34 cellular contexts compared by ENCODE assay signal in genomic region chr5:153938131-153938842, GRCh38.
A peak's percentile ranks its signal among the peaks of the same experiment; 100 is the strongest.
DNase-seq lines count a peak whose midpoint lies in the region; ATAC-seq and TF ChIP-seq lines count a peak whose summit lies in the region.
"Had no signal": no experiment of that assay in that cellular context is flagged by ENCODE, and none has a peak within 500 bp of the region (broad histone marks: within the 10 kb centered on the region; RNA-seq: fewer than 3 reads in every experiment).

No MANE protein-coding gene starts in this region.

- CTCF ChIA-PET in AG04449 (lab: Yijun Ruan, JAX), result interaction anchor here (0.6 to 0.8 kb wide), 2 partner anchors 21 to 27 kb away, joined by 3 read pairs; no protein-coding TSS in a partner anchor
- CTCF ChIA-PET in WTC11 (lab: Charles Lee), result interaction anchor here (1.0 kb wide), 1 partner anchor 27 kb away, joined by 3 read pairs; no protein-coding TSS in a partner anchor

- no peak for TF ChIP-seq POLR2A in thyroid gland (IDR thresholded peaks at IDR 0.05)

- H3K27ac ChIP-seq in thyroid gland, result no peak overlapping the region
- H3K27ac ChIP-seq: 22Rv1, body of pancreas, esophagus muscularis mucosa, gastroesophageal sphincter, ovary had no signal

- intact Hi-C loops in thyroid gland (cut with DNase I), result no loop called here

- peak; percentile 84 for ATAC-seq in WTC11
- ATAC-seq: activated CD4-positive, CD25-positive, alpha-beta regulatory T cell treated with anti-CD3 and anti-CD28 coated beads, Interleukin-2, amount 50 U/mL, for 24 hours; body of pancreas; gastroesophageal sphincter; Right ventricle myocardium inferior; SK-N-SH treated with all-trans-retinoic acid at 6 μM for 48 hours; stimulated activated memory B cell treated with anti-CD40 and anti-IgM and Interleukin-4, amounts not matched to agents 10 μg/mL and 1 μg/mL and 100 μg/mL, for 72 hours had no signal

- no peaks in the 10 kb centered on the region for H3K36me3 ChIP-seq in H7 (replicated peaks; ENCODE audit: control insufficient read depth, insufficient read depth, low read length)
- no peaks in the 10 kb centered on the region for H3K36me3 ChIP-seq in thyroid gland
- H3K36me3 ChIP-seq: esophagus muscularis mucosa, gastroesophageal sphincter, ovary had no signal

- POLR2A ChIA-PET in AG04449 (lab: Yijun Ruan, JAX), result interaction anchor here (1.1 kb wide), 1 partner anchor 21 kb away, joined by 6 read pairs; no protein-coding TSS in a partner anchor
- POLR2A ChIA-PET in WTC11 (lab: Charles Lee), result interaction anchor here (0.5 kb wide), 1 partner anchor 449 kb away, joined by 3 read pairs; no protein-coding TSS in a partner anchor

- TF ChIP-seq CTCF in AG04449 (IDR thresholded peaks at IDR 0.05; ENCODE audit: insufficient read depth, low read length, missing control alignments) (no peak), WTC11 (IDR thresholded peaks at IDR 0.05) (no peak), glutamatergic neuron (IDR thresholded peaks at IDR 0.05; ENCODE audit: partially characterized antibody, unreplicated experiment) (no peak), thyroid gland (IDR thresholded peaks at IDR 0.05) (no peak)

- H3K4me1 Mint-ChIP-seq in WTC11, result peaks cover 32% of the 10 kb centered on the region
- peaks cover 3% of the 10 kb centered on the region for H3K4me1 Mint-ChIP-seq in glutamatergic neuron (ENCODE audit: low read depth, unreplicated experiment)
- H3K4me1 Mint-ChIP-seq: CD4-positive, alpha-beta memory T cell; central memory CD8-positive, alpha-beta T cell; endodermal cell; nephron progenitor cell; stimulated activated memory B cell treated with anti-CD40 and anti-IgM and Interleukin-4, amounts not matched to agents 10 μg/mL and 1 μg/mL and 100 μg/mL, for 72 hours had no signal

- H3K27me3 ChIP-seq in H7 (ENCODE audit: control insufficient read depth, insufficient read depth, low read length) (no peaks in the 10 kb centered on the region), thyroid gland (no peaks in the 10 kb centered on the region)
- H3K27me3 ChIP-seq: body of pancreas, esophagus muscularis mucosa, gastroesophageal sphincter, ovary had no signal

- H3K4me1 ChIP-seq in thyroid gland, result no peaks in the 10 kb centered on the region
- H3K4me1 ChIP-seq: body of pancreas, esophagus muscularis mucosa, gastroesophageal sphincter had no signal

- WGBS in thyroid gland, 2 donors, result 92 to 98% methylated on average over 1 of the region's 1 CpG

- H3K27ac Mint-ChIP-seq in WTC11 (peak overlapping the region; percentile 72), glutamatergic neuron (ENCODE audit: unreplicated experiment) (no peak overlapping the region)
- H3K27ac Mint-ChIP-seq: CD4-positive, alpha-beta memory T cell; endodermal cell; nephron progenitor cell; stimulated activated memory B cell treated with anti-CD40 and anti-IgM and Interleukin-4, amounts not matched to agents 10 μg/mL and 1 μg/mL and 100 μg/mL, for 72 hours; T-helper 1 cell treated with Interleukin-12 subunit alpha and Interleukin-12 subunit beta and Interleukin-4 antibody, amounts not matched to agents 30 μg/mL and 1 μg/mL, for 36 hours had no signal

- H3K36me3 Mint-ChIP-seq in WTC11, result peaks cover 79% of the 10 kb centered on the region
- peaks cover 46% of the 10 kb centered on the region for H3K36me3 Mint-ChIP-seq in glutamatergic neuron (ENCODE audit: unreplicated experiment)

- H3K4me3 Mint-ChIP-seq in WTC11, result no peak overlapping the region
- peak overlapping the region; percentile 20 for H3K4me3 Mint-ChIP-seq in glutamatergic neuron (ENCODE audit: unreplicated experiment)
- H3K4me3 Mint-ChIP-seq: CD4-positive, alpha-beta memory T cell; central memory CD8-positive, alpha-beta T cell; endodermal cell; nephron progenitor cell; stimulated activated memory B cell treated with anti-CD40 and anti-IgM and Interleukin-4, amounts not matched to agents 10 μg/mL and 1 μg/mL and 100 μg/mL, for 72 hours; T-helper 1 cell treated with Interleukin-12 subunit alpha and Interleukin-12 subunit beta and Interleukin-4 antibody, amounts not matched to agents 30 μg/mL and 1 μg/mL, for 36 hours had no signal

- H3K27me3 Mint-ChIP-seq in WTC11 (ENCODE audit: low read depth) (peaks cover 7% of the 10 kb centered on the region), glutamatergic neuron (ENCODE audit: unreplicated experiment) (peaks cover 2% of the 10 kb centered on the region)
- H3K27me3 Mint-ChIP-seq: central memory CD8-positive, alpha-beta T cell had no signal

- H3K4me3 ChIP-seq in AG04449 (ENCODE audit: low read depth, low read length) (no peak overlapping the region), H7 (ENCODE audit: insufficient read depth, low read depth, low read length) (no peak overlapping the region), thyroid gland (replicated peaks in 1 of 3) (no peak overlapping the region)
- H3K4me3 ChIP-seq: body of pancreas, esophagus muscularis mucosa, gastroesophageal sphincter, lung, ovary, skin epidermis had no signal

- H3K9me3 ChIP-seq in thyroid gland, result no peaks in the 10 kb centered on the region

- peaks cover 94% of the 10 kb centered on the region for H3K9me3 Mint-ChIP-seq in WTC11
- peaks cover 16% of the 10 kb centered on the region for H3K9me3 Mint-ChIP-seq in glutamatergic neuron (ENCODE audit: unreplicated experiment)

- peak; percentile 21 for DNase-seq in AG04449 (ENCODE audit: low read depth, low spot score)
- DNase-seq in H7, result peak; percentile 19
- DNase-seq in WTC11 (ENCODE audit: low spot score), result no peak
- no peak for DNase-seq in glutamatergic neuron
- no peak for DNase-seq in activated naive CD4-positive, alpha-beta T cell treated with anti-CD3 and anti-CD28 coated beads, Interleukin-2, amount 50 U/mL, for 16 hours
- DNase-seq in thyroid gland, result no peak
- DNase-seq in A172 (ENCODE audit: low spot score), result no peak
- no peak for DNase-seq in CD1c-positive myeloid dendritic cell (ENCODE audit: extremely low spot score)
- DNase-seq: activated CD4-positive, alpha-beta T cell treated with anti-CD3 and anti-CD28 coated beads, Interleukin-2, amount 50 U/mL, for 4 hours; activated T-cell treated with anti-CD3 and anti-CD28 coated beads, Interleukin-2, amount 50 U/mL, for 48 hours; AML-193; body of pancreas; CD4-positive, alpha-beta memory T cell; dermis blood vessel endothelial cell; endodermal cell; hippocampal formation; KG1; NCI-H1417; NCI-H2029; NCI-H526 treated with DMSO at 0.1 percent for 48 hours; nephron progenitor cell; ovary; trophoblast cell had no signal

TF ChIP-seq in WTC11, 78 proteins besides CTCF, POLR2A, EP300 and RAD21 (continues in another document):
- TF ChIP-seq E2F1 (CRISPR knock-in tag; IDR thresholded peaks at IDR 0.05) (no peak), CDX4 (CRISPR knock-in tag; IDR thresholded peaks at IDR 0.05; ENCODE audit: borderline replicate concordance) (no peak), CBFB (CRISPR knock-in tag; IDR thresholded peaks at IDR 0.05; ENCODE audit: low read depth) (no peak), ELF4 (CRISPR knock-in tag; IDR thresholded peaks at IDR 0.05; ENCODE audit: low read depth) (no peak), SOX15 (CRISPR knock-in tag; IDR thresholded peaks at IDR 0.05) (no peak), ZSCAN18 (CRISPR knock-in tag; IDR thresholded peaks at IDR 0.05) (no peak), MLX (CRISPR knock-in tag; IDR thresholded peaks at IDR 0.05) (no peak), MXD4 (CRISPR knock-in tag; IDR thresholded peaks at IDR 0.05; ENCODE audit: borderline replicate concordance) (no peak)

Comparison
In these comparisons a context has a peak if more than half of its experiments do, and no peak if none do; other contexts are left out.
1. DNase-seq: peak in AG04449 (single experiment) and H7 (single experiment); none in WTC11 (single experiment), glutamatergic neuron (single experiment), activated naive CD4-positive, alpha-beta T cell treated with anti-CD3 and anti-CD28 coated beads, Interleukin-2, amount 50 U/mL, for 16 hours (single experiment), thyroid gland (0 of 2), A172 (single experiment) and CD1c-positive myeloid dendritic cell (single experiment).